ENCODE assay signal across 1 cellular context in the genomic region with DNA sequence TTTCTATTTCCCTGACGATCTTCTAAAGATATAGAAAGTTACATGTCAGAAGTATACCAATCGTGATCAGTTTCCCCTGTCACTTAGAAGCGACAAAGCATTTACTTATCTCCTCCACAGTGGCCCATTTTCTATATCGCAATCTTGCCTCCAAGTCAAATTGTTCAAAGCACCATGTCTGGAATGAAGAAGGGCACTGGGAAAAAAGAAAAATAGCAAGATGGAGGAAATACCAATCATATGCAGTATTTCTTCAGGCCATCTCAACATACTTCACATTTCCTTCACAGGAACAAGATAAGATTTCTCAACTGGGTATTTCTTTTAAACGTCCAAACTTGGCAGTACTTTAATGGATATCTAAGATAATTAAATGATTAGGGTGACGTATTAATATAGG.
TF ChIP-seq lines count a peak whose summit lies in the region.

No MANE protein-coding gene starts in this region.

TF ChIP-seq in A549, 52 proteins besides CTCF, POLR2A, EP300 and RAD21 (continued from another document):
- TF ChIP-seq ATOH8 (CRISPR knock-in tag; IDR thresholded peaks at IDR 0.05; ENCODE audit: low read depth) (no peak), JUN (IDR thresholded peaks at IDR 0.05) (no peak), EHF (CRISPR knock-in tag; IDR thresholded peaks at IDR 0.05) (no peak)
